Comparison of ENCODE assay signal across 11 cellular contexts in genomic region chr9:114968710-114969109, GRCh38. TPM values are rescaled to one million over a fixed set of nuclear protein-coding genes. Genes with fewer than 3 reads are reported as not detected.
A peak's percentile ranks its signal among the peaks of the same experiment; 100 is the strongest.
DNase-seq lines count a peak whose midpoint lies in the region; ATAC-seq and TF ChIP-seq lines count a peak whose summit lies in the region.
"Had no signal": no experiment of that assay in that cellular context is flagged by ENCODE, and none has a peak within 500 bp of the region (broad histone marks: within the 10 kb centered on the region; RNA-seq: fewer than 3 reads in every experiment).

No MANE protein-coding gene starts in this region.

- no peak for TF ChIP-seq CTCF in dorsolateral prefrontal cortex (IDR thresholded peaks at IDR 0.05 in 54 of 56, conservative IDR thresholded peaks at IDR 0.05 in 2 of 56; ENCODE audit: low read depth in 1 of 56, partially characterized antibody in 56 of 56)

- intact Hi-C loops in dorsolateral prefrontal cortex (cut with DNase I): no loop called here

- no peak overlapping the region for H3K4me3 ChIP-seq in dorsolateral prefrontal cortex
- H3K4me3 ChIP-seq: psoas muscle had no signal

- H3K36me3 Mint-ChIP-seq in activated T-helper 17 cell treated with anti-CD3 and anti-CD28 coated beads, Interleukin-2, amount 50 U/mL, for 72 hours (ENCODE audit: low read depth): no peaks in the 10 kb centered on the region

- peak overlapping the region; percentile 28 for H3K4me3 Mint-ChIP-seq in activated T-helper 17 cell treated with anti-CD3 and anti-CD28 coated beads, Interleukin-2, amount 50 U/mL, for 72 hours

- DNase-seq in CD1c-positive myeloid dendritic cell (ENCODE audit: extremely low spot score) (peak; percentile 77), iPS-NIHi7 (ENCODE audit: extremely low spot score) (peak; percentile 31), dorsolateral prefrontal cortex (no peak), RPMI8226 (no peak), HT-29 (ENCODE audit: low spot score) (no peak)
- DNase-seq: DND-41, left colon, psoas muscle had no signal

- H3K27ac ChIP-seq in dorsolateral prefrontal cortex: no peak overlapping the region
- H3K27ac ChIP-seq: psoas muscle had no signal

- no peaks in the 10 kb centered on the region for H3K9me3 Mint-ChIP-seq in activated T-helper 17 cell treated with anti-CD3 and anti-CD28 coated beads, Interleukin-2, amount 50 U/mL, for 72 hours

- H3K27me3 Mint-ChIP-seq in activated T-helper 17 cell treated with anti-CD3 and anti-CD28 coated beads, Interleukin-2, amount 50 U/mL, for 72 hours: no peaks in the 10 kb centered on the region

- H3K27ac Mint-ChIP-seq in activated T-helper 17 cell treated with anti-CD3 and anti-CD28 coated beads, Interleukin-2, amount 50 U/mL, for 72 hours: no peak overlapping the region

- ATAC-seq in HG02798 (IDR thresholded peaks at IDR 0.05; ENCODE audit: poor library complexity, unreplicated experiment) (peak; percentile 50), GM21786 (IDR thresholded peaks at IDR 0.05; ENCODE audit: unreplicated experiment) (no peak)
- peak; percentile 96 for ATAC-seq in activated T-helper 17 cell treated with anti-CD3 and anti-CD28 coated beads, Interleukin-2, amount 50 U/mL, for 72 hours (replicated peaks)
- ATAC-seq: psoas muscle had no signal

- H3K4me1 Mint-ChIP-seq in activated T-helper 17 cell treated with anti-CD3 and anti-CD28 coated beads, Interleukin-2, amount 50 U/mL, for 72 hours: peaks cover 22% of the 10 kb centered on the region

- peaks cover 0 to 12% (median 0%) of the 10 kb centered on the region in 45 donors for H3K27me3 ChIP-seq in dorsolateral prefrontal cortex

RNA-seq across cellular contexts. Expression of gene TNFSF8, which starts 38.3 kb away (rescaled TPM):
- 10 to 100 TPM; 17.2 to 20.1 TPM for total RNA-seq in activated T-helper 17 cell treated with anti-CD3 and anti-CD28 coated beads, Interleukin-2, amount 50 U/mL, for 72 hours
- 1 to 10 TPM in 15 of 120 experiments, under 1 TPM in 79, not detected in 26; 0.20 to 3.1 (median 0.57) TPM for total RNA-seq in dorsolateral prefrontal cortex
- total RNA-seq in HT-29 (2014; rRNA removed; shearing (Covaris generic)): not detected in 2 replicates

Comparison
In these comparisons a context has a peak if more than half of its experiments do, and no peak if none do; other contexts are left out.
1. DNase-seq: peak in CD1c-positive myeloid dendritic cell (single experiment) and iPS-NIHi7 (single experiment); none in dorsolateral prefrontal cortex (0 of 10), RPMI8226 (single experiment) and HT-29 (single experiment).
2. RNA of gene TNFSF8, which starts 38.3 kb away (total RNA-seq): 17.2 to 20.1 TPM in activated T-helper 17 cell treated with anti-CD3 and anti-CD28 coated beads, Interleukin-2, amount 50 U/mL, for 72 hours; 0.20 to 3.1 TPM in dorsolateral prefrontal cortex and not detected in HT-29; every median in the first group is over 4 times any median in the second.